In the genomic region with DNA sequence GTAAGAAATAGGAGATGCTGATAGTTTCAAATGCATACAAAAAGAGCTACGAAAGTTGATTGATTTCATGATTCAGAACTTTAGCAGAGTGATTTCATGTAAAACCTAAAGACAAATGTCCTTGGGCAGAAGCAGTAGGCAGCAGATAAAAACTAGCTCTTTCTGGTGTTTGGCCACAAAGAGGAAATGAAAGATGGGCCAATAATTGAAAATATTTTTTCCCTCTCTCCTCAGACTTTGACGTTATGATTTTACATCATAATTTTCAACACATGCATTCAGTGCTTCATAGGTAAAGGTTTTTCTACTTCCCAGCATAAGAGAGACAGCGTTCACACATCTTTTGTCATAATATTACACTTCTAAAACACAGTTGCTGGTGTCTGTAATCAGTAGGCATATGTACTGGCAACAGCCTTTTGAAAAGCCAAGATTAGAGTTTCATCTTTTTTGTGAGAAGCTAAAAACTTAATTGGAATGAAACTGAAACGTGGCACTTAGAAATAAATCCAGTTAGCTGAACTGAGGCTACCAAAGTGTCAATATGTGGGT, we compare ENCODE assay signal across 16 cellular contexts. TPM values are rescaled to one million over a fixed set of nuclear protein-coding genes. Genes with fewer than 3 reads are reported as not detected.
DNase-seq lines count a peak whose midpoint lies in the region; ATAC-seq, FAIRE-seq and TF ChIP-seq lines count a peak whose summit lies in the region.
"Had no signal": no experiment of that assay in that cellular context is flagged by ENCODE, and none has a peak within 500 bp of the region (broad histone marks: within the 10 kb centered on the region; RNA-seq: fewer than 3 reads in every experiment).

No MANE protein-coding gene starts in this region.

- H3K27ac ChIP-seq in GM12878 (ENCODE audit: control insufficient read depth, insufficient read depth) = no peak overlapping the region

- no peaks in the 10 kb centered on the region for H3K79me2 ChIP-seq in GM12878 (ENCODE audit: control insufficient read depth, insufficient read depth, low read length)

- WGBS in GM12878 (ENCODE audit: insufficient coverage, insufficient replicate concordance, low lambda C conversion rate, missing lambda C conversion rate) = 27% methylated on average over 4 of the region's 4 CpGs

- no peaks in the 10 kb centered on the region for H3K9me3 Mint-ChIP-seq in natural killer cell
- H3K9me3 Mint-ChIP-seq: activated naive CD4-positive, alpha-beta T cell treated with anti-CD3 and anti-CD28 coated beads, Interleukin-2, amount 50 U/mL, for 24 hours had no signal

- POLR2A ChIA-PET in GM12878 (lab: Charles Lee) = interaction anchor here (0.7 to 3.3 kb wide), 7 partner anchors 12 to 225 kb away, joined by 3 to 10 read pairs (median 4); no protein-coding TSS in a partner anchor

- RAD21 ChIA-PET in GM12878 (lab: Charles Lee; ENCODE audit: unreplicated experiment) = interaction anchor here (0.8 to 3.3 kb wide), 13 partner anchors 14 to 472 kb away, joined by 3 to 29 read pairs (median 4); no protein-coding TSS in a partner anchor

- no peak overlapping the region for H3K9ac ChIP-seq in GM12878 (ENCODE audit: control insufficient read depth, insufficient read depth, low read length)

- peak; percentile 58 for ATAC-seq in GM18498 (IDR thresholded peaks at IDR 0.05; ENCODE audit: unreplicated experiment)
- ATAC-seq in GM21367 (IDR thresholded peaks at IDR 0.05; ENCODE audit: unreplicated experiment) = peak; percentile 76
- peak; percentile 58 for ATAC-seq in HG03175 (IDR thresholded peaks at IDR 0.05; ENCODE audit: unreplicated experiment)
- ATAC-seq in GM12878 = peak; percentile 83
- no peak for ATAC-seq in natural killer cell
- ATAC-seq: activated CD8-positive, alpha-beta T cell treated with anti-CD3 and anti-CD28 coated beads, Interleukin-2, amount 10 ng/mL, durations not matched to agents 7 days and 5 days had no signal

- intact Hi-C loops in GM12878 (cut with micrococcal nuclease; ENCODE audit: unreplicated experiment) = no loop called here
- intact Hi-C loops in natural killer cell (cut with micrococcal nuclease) = no loop called here

- peaks cover 13 to 21% of the 10 kb centered on the region in 2 donors for H3K27me3 Mint-ChIP-seq in natural killer cell (ENCODE audit: low read depth in 2 of 2)

- no peak for DNase-seq in GM12878 (ENCODE audit: low read depth, low spot score)
- DNase-seq in DMS153 treated with DMSO at 0.1 percent for 48 hours (lab: John Stamatoyannopoulos, UW; ENCODE audit: unreplicated experiment) = no peak
- DNase-seq in mucosa of gallbladder (ENCODE audit: low spot score) = no peak
- DNase-seq in GM10266 (ENCODE audit: extremely low spot score) = no peak
- DNase-seq in natural killer cell = no peak
- DNase-seq: activated CD8-positive, alpha-beta T cell treated with anti-CD3 and anti-CD28 coated beads, Interleukin-2, amount 10 ng/mL, durations not matched to agents 7 days and 5 days; KG1; stimulated activated CD4-positive, alpha-beta T cell treated with anti-CD3 and anti-CD28 coated beads, Interleukin-4, amount 100 ng/mL, for 24 hours; T-helper 9 cell had no signal

- no peak for FAIRE-seq in GM12878 (lab: Jason Lieb, UNC)
- FAIRE-seq: G401.6 had no signal

- no peak overlapping the region for H3K4me3 ChIP-seq in GM12878

- no peak overlapping the region for H2AFZ ChIP-seq in GM12878 (ENCODE audit: control insufficient read depth, low read depth, low read length)

- no peaks in the 10 kb centered on the region for H3K36me3 Mint-ChIP-seq in natural killer cell
- H3K36me3 Mint-ChIP-seq: activated naive CD4-positive, alpha-beta T cell treated with anti-CD3 and anti-CD28 coated beads, Interleukin-2, amount 50 U/mL, for 24 hours had no signal

- peaks cover 4% of the 10 kb centered on the region for H3K4me1 ChIP-seq in GM12878 (ENCODE audit: control insufficient read depth, insufficient read depth, low read length)

- peak; percentile 27 to 50; a peak in 3 of 4 replicates for TF ChIP-seq EP300 in GM12878 (IDR thresholded peaks at IDR 0.05; ENCODE audit: borderline replicate concordance in 1 of 2, control insufficient read depth in 1 of 2, low read depth in 2 of 2, low read length in 2 of 2)

- H3K27ac Mint-ChIP-seq in natural killer cell = no peak overlapping the region
- H3K27ac Mint-ChIP-seq: activated CD8-positive, alpha-beta T cell treated with anti-CD3 and anti-CD28 coated beads, Interleukin-2, amount 10 ng/mL, durations not matched to agents 7 days and 5 days; activated naive CD4-positive, alpha-beta T cell treated with anti-CD3 and anti-CD28 coated beads, Interleukin-2, amount 50 U/mL, for 24 hours had no signal

- TF ChIP-seq POLR2A in GM12878 (IDR thresholded peaks at IDR 0.05; ENCODE audit: low read depth, low read length) = no peak

- TF ChIP-seq CTCF in GM12878 (IDR thresholded peaks at IDR 0.05 in 2 of 3, conservative IDR thresholded peaks at IDR 0.05 in 1 of 3; ENCODE audit: control insufficient read depth in 2 of 3, extremely low read depth in 1 of 3, insufficient read depth in 1 of 3, low read depth in 3 of 3, low read length in 3 of 3) (no peak), GM10266 (IDR thresholded peaks at IDR 0.05; ENCODE audit: control insufficient read depth, insufficient read depth, low read depth, missing control alignments) (no peak), natural killer cell (IDR thresholded peaks at IDR 0.05) (no peak)

- no peak for TF ChIP-seq RAD21 in GM12878 (IDR thresholded peaks at IDR 0.05; ENCODE audit: insufficient read depth, low read depth, low read length)

- no peak overlapping the region; the same call in 1 of the 2 replicates for H3K4me2 ChIP-seq in GM12878 (ENCODE audit: control insufficient read depth, insufficient read depth)

- H3K36me3 ChIP-seq in GM12878 (ENCODE audit: control insufficient read depth in 2 of 2, insufficient read depth in 2 of 2, low read length in 1 of 2) = no peaks in the 10 kb centered on the region

- CTCF ChIA-PET in GM12878 (lab: Yijun Ruan, JAX) = interaction anchor here (0.8 to 2.9 kb wide), 11 partner anchors 9 to 206 kb away, joined by 3 to 17 read pairs (median 5); no protein-coding TSS in a partner anchor

- no TSS peak for BruUV-seq in GM12878 (replicated peaks; lab: Mats Ljungman, UMichigan)

- H3K9me3 ChIP-seq in GM12878 (replicated peaks; ENCODE audit: control insufficient read depth, insufficient read depth, low read length) = no peaks in the 10 kb centered on the region

- in situ Hi-C loops in GM12878 (cut with MboI) = no loop called here

- SMC1A ChIA-PET in GM12878 (lab: Charles Lee; ENCODE audit: uncharacterized antibody, unreplicated experiment) = interaction anchor here (0.7 to 7.0 kb wide), 15 partner anchors 9 to 576 kb away, joined by 3 to 83 read pairs (median 9); no protein-coding TSS in a partner anchor

- no peaks in the 10 kb centered on the region for H4K20me1 ChIP-seq in GM12878 (ENCODE audit: control insufficient read depth, insufficient read depth)

- no peaks in the 10 kb centered on the region for H3K4me1 Mint-ChIP-seq in natural killer cell
- H3K4me1 Mint-ChIP-seq: activated naive CD4-positive, alpha-beta T cell treated with anti-CD3 and anti-CD28 coated beads, Interleukin-2, amount 50 U/mL, for 24 hours had no signal

- H3K27me3 ChIP-seq in GM12878 (replicated peaks in 1 of 2; ENCODE audit: control insufficient read depth in 2 of 2, insufficient read depth in 2 of 2, low read length in 1 of 2) = no peaks in the 10 kb centered on the region

- no peak overlapping the region for H3K4me3 Mint-ChIP-seq in natural killer cell
- H3K4me3 Mint-ChIP-seq: activated CD8-positive, alpha-beta T cell treated with anti-CD3 and anti-CD28 coated beads, Interleukin-2, amount 10 ng/mL, durations not matched to agents 7 days and 5 days; activated naive CD4-positive, alpha-beta T cell treated with anti-CD3 and anti-CD28 coated beads, Interleukin-2, amount 50 U/mL, for 24 hours had no signal

TF ChIP-seq in GM12878, 131 proteins besides CTCF, POLR2A, EP300 and RAD21 (continues in another document):
- TF ChIP-seq IKZF1 (conservative IDR thresholded peaks at IDR 0.05) (peak; percentile 47; the same call in 1 of the 2 replicates), ZNF384 (IDR thresholded peaks at IDR 0.05; ENCODE audit: borderline replicate concordance, low read depth, low read length) (no peak), BMI1 (IDR thresholded peaks at IDR 0.05; ENCODE audit: borderline replicate concordance) (no peak; the same call in 1 of the 2 replicates), ESRRA (IDR thresholded peaks at IDR 0.05; ENCODE audit: low read length) (no peak)
- TF ChIP-seq, protein P1, sequence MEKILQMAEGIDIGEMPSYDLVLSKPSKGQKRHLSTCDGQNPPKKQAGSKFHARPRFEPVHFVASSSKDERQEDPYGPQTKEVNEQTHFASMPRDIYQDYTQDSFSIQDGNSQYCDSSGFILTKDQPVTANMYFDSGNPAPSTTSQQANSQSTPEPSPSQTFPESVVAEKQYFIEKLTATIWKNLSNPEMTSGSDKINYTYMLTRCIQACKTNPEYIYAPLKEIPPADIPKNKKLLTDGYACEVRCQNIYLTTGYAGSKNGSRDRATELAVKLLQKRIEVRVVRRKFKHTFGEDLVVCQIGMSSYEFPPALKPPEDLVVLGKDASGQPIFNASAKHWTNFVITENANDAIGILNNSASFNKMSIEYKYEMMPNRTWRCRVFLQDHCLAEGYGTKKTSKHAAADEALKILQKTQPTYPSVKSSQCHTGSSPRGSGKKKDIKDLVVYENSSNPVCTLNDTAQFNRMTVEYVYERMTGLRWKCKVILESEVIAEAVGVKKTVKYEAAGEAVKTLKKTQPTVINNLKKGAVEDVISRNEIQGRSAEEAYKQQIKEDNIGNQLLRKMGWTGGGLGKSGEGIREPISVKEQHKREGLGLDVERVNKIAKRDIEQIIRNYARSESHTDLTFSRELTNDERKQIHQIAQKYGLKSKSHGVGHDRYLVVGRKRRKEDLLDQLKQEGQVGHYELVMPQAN (conservative IDR thresholded peaks at IDR 0.05) = no peak

RNA-seq across cellular contexts. Expression of gene SCEL, which starts 9.3 kb away (rescaled TPM):
- total RNA-seq in GM12878 (2013; cell fraction: nucleolus; rRNA removed) = not detected in 2 replicates
- total RNA-seq in GM12878 (2014; rRNA removed) (0.27 TPM in 1 of 2 replicates, not detected in the other), GM12878 (2014; rRNA removed; fragmentation: Illumina TruSeq; extraction: Trizol) (0.27 and 0.28 TPM in 2 replicates), GM12878 (2021) (0.16 and 0.23 TPM in 2 replicates), mucosa of gallbladder (0.12 TPM), natural killer cell (not detected)
- not detected for polyA plus RNA-seq in GM12878 (2011; ENCODE audit: low read depth)
- polyA plus RNA-seq in GM12878 (2011; rRNA removed) (0.68 and 1.1 TPM in 2 replicates), GM12878 (2014; fragmentation: Illumina TruSeq; extraction: Trizol) (0.16 and 0.40 TPM in 2 replicates), GM12878 (2014; fragmentation: Nextera tagmentation; extraction: Ambion mirVana) (under 1 TPM; 0.15 to 0.16 TPM), GM12878 (2014; rRNA removed) (0.09 TPM in 1 of 2 replicates, not detected in the other), GM12878 (2016; fragmentation: Nextera tagmentation; extraction: Ambion mirVana) (under 1 TPM; 0.13 to 0.34 TPM)
- polyA plus RNA-seq in GM12878 (2011; cell fraction: cytosol; rRNA removed) = 0.25 and 0.33 TPM in 2 replicates
- 0.90 and 1.0 TPM in 2 replicates for polyA plus RNA-seq in GM12878 (2011; cell fraction: nucleus; rRNA removed)
- not detected in 2 replicates for polyA plus RNA-seq in GM12878 (2012)
- 0.41 and 0.73 TPM in 2 replicates for polyA minus RNA-seq in GM12878 (2011; rRNA and poly(A)+ RNA removed)
- 1.1 TPM in 1 of 2 replicates, not detected in the other for polyA minus RNA-seq in GM12878 (2011; cell fraction: cytosol; rRNA and poly(A)+ RNA removed)
- 0.24 and 0.48 TPM in 2 replicates for polyA minus RNA-seq in GM12878 (2011; cell fraction: nucleus; rRNA and poly(A)+ RNA removed)
- total RNA-seq: activated CD8-positive, alpha-beta T cell treated with anti-CD3 and anti-CD28 coated beads, Interleukin-2, amount 10 ng/mL, durations not matched to agents 7 days and 5 days; fibroblast of lung had no signal
- polyA plus RNA-seq: BJ, fibroblast of lung had no signal

Comparison
In these comparisons a context has a peak if more than half of its experiments do, and no peak if none do; other contexts are left out.
1. ATAC-seq: peak in GM18498 (single experiment), GM21367 (single experiment), HG03175 (single experiment) and GM12878 (single experiment); none in natural killer cell (0 of 3).